In genomic region chr5:59069438-59070079, GRCh38 we compare ENCODE assay signal across 8 cellular contexts.
DNase-seq lines count a peak whose midpoint lies in the region; ATAC-seq and TF ChIP-seq lines count a peak whose summit lies in the region.

No MANE protein-coding gene starts in this region.

- peaks cover 0 to 4% of the 10 kb centered on the region in 2 donors for H3K36me3 Mint-ChIP-seq in activated naive CD4-positive, alpha-beta T cell treated with anti-CD3 and anti-CD28 coated beads, Interleukin-2, amount 50 U/mL, for 72 hours

- H3K4me3 ChIP-seq in AG09309 (ENCODE audit: control insufficient read depth, low read depth, low read length) (no peak overlapping the region), epithelial cell of proximal tubule (ENCODE audit: low read depth, low read length) (no peak overlapping the region), mesodermal cell (ENCODE audit: extremely low read depth, insufficient read depth, low read length, poor library complexity, severe bottlenecking) (no peak overlapping the region)

- no peaks in the 10 kb centered on the region for H3K9me3 ChIP-seq in mesodermal cell (ENCODE audit: control insufficient read depth, low read length)

- H3K27ac ChIP-seq in mesodermal cell (ENCODE audit: low read depth, low read length, severe bottlenecking): peak overlapping the region; percentile 52

- no peaks in the 10 kb centered on the region for H3K36me3 ChIP-seq in mesodermal cell (ENCODE audit: control insufficient read depth, insufficient read depth, low read length)

- no peak for ATAC-seq in activated naive CD4-positive, alpha-beta T cell treated with anti-CD3 and anti-CD28 coated beads, Interleukin-2, amount 50 U/mL, for 72 hours
- no peak for ATAC-seq in HG02571 (IDR thresholded peaks at IDR 0.05; ENCODE audit: unreplicated experiment)
- no peak for ATAC-seq in GM19023 (IDR thresholded peaks at IDR 0.05; ENCODE audit: unreplicated experiment)

- 43% methylated on average over 1 of the region's 2 CpGs; no CpG with 5 or more reads in 1 of the 2 experiments for WGBS in mesodermal cell (ENCODE audit: insufficient coverage in 2 of 2), 2 experiments

- peaks cover 0 to 3% of the 10 kb centered on the region in 2 donors for H3K9me3 Mint-ChIP-seq in activated naive CD4-positive, alpha-beta T cell treated with anti-CD3 and anti-CD28 coated beads, Interleukin-2, amount 50 U/mL, for 72 hours

- peaks cover 7% of the 10 kb centered on the region for H3K4me1 ChIP-seq in mesodermal cell (ENCODE audit: control insufficient read depth, insufficient read depth, low read length, poor library complexity, severe bottlenecking)

- DNase-seq in AG09309 (ENCODE audit: low read depth): peak; percentile 69
- peak; percentile 65 for DNase-seq in NCI-H1694 treated with DMSO at 0.1 percent for 48 hours (lab: John Stamatoyannopoulos, UW)
- DNase-seq in epithelial cell of proximal tubule (ENCODE audit: low read depth): peak; percentile 95
- DNase-seq in activated naive CD4-positive, alpha-beta T cell treated with anti-CD3 and anti-CD28 coated beads, Interleukin-2, amount 50 U/mL, for 72 hours (ENCODE audit: low spot score in 2 of 2): no peak
- DNase-seq in stimulated activated CD4-positive, alpha-beta T cell treated with anti-CD3 and anti-CD28 coated beads, Interleukin-1b, Interleukin-23, amount 100 ng/mL, for 48 hours: no peak

- TF ChIP-seq CTCF in AG09309 (IDR thresholded peaks at IDR 0.05; ENCODE audit: control insufficient read depth, insufficient read depth, low read depth, low read length, missing control alignments): no peak
- TF ChIP-seq CTCF in epithelial cell of proximal tubule (conservative IDR thresholded peaks at IDR 0.05; ENCODE audit: low read depth, low read length): no peak

- H3K27ac Mint-ChIP-seq in activated naive CD4-positive, alpha-beta T cell treated with anti-CD3 and anti-CD28 coated beads, Interleukin-2, amount 50 U/mL, for 72 hours: no peak overlapping the region

Comparison
In these comparisons a context has a peak if more than half of its experiments do, and no peak if none do; other contexts are left out.
1. DNase-seq: peak in AG09309 (single experiment), NCI-H1694 treated with DMSO at 0.1 percent for 48 hours (single experiment) and epithelial cell of proximal tubule (single experiment); none in activated naive CD4-positive, alpha-beta T cell treated with anti-CD3 and anti-CD28 coated beads, Interleukin-2, amount 50 U/mL, for 72 hours (0 of 2) and stimulated activated CD4-positive, alpha-beta T cell treated with anti-CD3 and anti-CD28 coated beads, Interleukin-1b, Interleukin-23, amount 100 ng/mL, for 48 hours (single experiment).